33 cellular contexts compared by ENCODE assay signal in genomic region chr11:6561288-6561687, GRCh38. TPM values are rescaled to one million over a fixed set of nuclear protein-coding genes. Genes with fewer than 3 reads are reported as not detected.
DNase-seq lines count a peak whose midpoint lies in the region; ATAC-seq, FAIRE-seq and TF ChIP-seq lines count a peak whose summit lies in the region.
"Had no signal": no experiment of that assay in that cellular context is flagged by ENCODE, and none has a peak within 500 bp of the region (broad histone marks: within the 10 kb centered on the region; RNA-seq: fewer than 3 reads in every experiment).

No MANE protein-coding gene starts in this region.

- no peak overlapping the region for H3K4me3 Mint-ChIP-seq in activated naive CD4-positive, alpha-beta T cell treated with anti-CD3 and anti-CD28 coated beads, Interleukin-2, amount 10 ng/mL, durations not matched to agents 7 days and 5 days
- H3K4me3 Mint-ChIP-seq: B cell; CD14-positive monocyte; CD4-positive, alpha-beta memory T cell; CD4-positive, alpha-beta T cell; CD4-positive, CD25-positive, alpha-beta regulatory T cell; CD8-positive, alpha-beta memory T cell; CD8-positive, alpha-beta T cell had no signal

- H3K36me3 ChIP-seq in K562 (ENCODE audit: control insufficient read depth, insufficient read depth, low read length), result no peaks in the 10 kb centered on the region
- H3K36me3 ChIP-seq: BE2C had no signal

- TF ChIP-seq RAD21 in K562 (CRISPR knock-in tag; conservative IDR thresholded peaks at IDR 0.05 in 1 of 2, IDR thresholded peaks at IDR 0.05 in 1 of 2), result no peak

- no peaks in the 10 kb centered on the region for H3K79me2 ChIP-seq in K562 (ENCODE audit: control insufficient read depth, insufficient read depth, low read length)

- no peaks in the 10 kb centered on the region for H3K9me3 Mint-ChIP-seq in activated naive CD4-positive, alpha-beta T cell treated with anti-CD3 and anti-CD28 coated beads, Interleukin-2, amount 50 U/mL, for 72 hours
- no peaks in the 10 kb centered on the region for H3K9me3 Mint-ChIP-seq in activated naive CD4-positive, alpha-beta T cell treated with anti-CD3 and anti-CD28 coated beads, Interleukin-2, amount 10 ng/mL, durations not matched to agents 7 days and 5 days
- H3K9me3 Mint-ChIP-seq: CD14-positive monocyte; CD4-positive, alpha-beta memory T cell; CD4-positive, alpha-beta T cell; CD4-positive, CD25-positive, alpha-beta regulatory T cell; CD8-positive, alpha-beta memory T cell; CD8-positive, alpha-beta T cell had no signal

- H3K4me2 ChIP-seq in K562 (ENCODE audit: insufficient read depth, low read length), result no peak overlapping the region
- H3K4me2 ChIP-seq: A549; BLaER1; BLaER1 treated with 17β-estradiol and CSF1 and Interleukin-3, amounts not matched to agents 10 nM and 100 nM had no signal

- H3K27me3 ChIP-seq in K562 (ENCODE audit: control insufficient read depth in 2 of 2, insufficient read depth in 2 of 2, low read length in 2 of 2), result no peaks in the 10 kb centered on the region
- H3K27me3 ChIP-seq: BE2C; BLaER1; BLaER1 treated with 17β-estradiol and CSF1 and Interleukin-3, amounts not matched to agents 10 nM and 100 nM had no signal

- H3K4me1 Mint-ChIP-seq in activated naive CD4-positive, alpha-beta T cell treated with anti-CD3 and anti-CD28 coated beads, Interleukin-2, amount 10 ng/mL, durations not matched to agents 7 days and 5 days, result no peaks in the 10 kb centered on the region
- H3K4me1 Mint-ChIP-seq: B cell; CD14-positive monocyte; CD4-positive, alpha-beta memory T cell; CD4-positive, CD25-positive, alpha-beta regulatory T cell; CD8-positive, alpha-beta memory T cell had no signal

- TF ChIP-seq EP300 in K562 (IDR thresholded peaks at IDR 0.05; ENCODE audit: low read length), result no peak

- no peak overlapping the region for H3K4me3 ChIP-seq in K562
- H3K4me3 ChIP-seq: A549; BLaER1; BLaER1 treated with 17β-estradiol and CSF1 and Interleukin-3, amounts not matched to agents 10 nM and 100 nM had no signal

- 86% methylated on average over 3 of the region's 3 CpGs for WGBS in K562 (ENCODE audit: insufficient coverage, low coverage, missing lambda C conversion rate)

- no peak overlapping the region for H2AFZ ChIP-seq in K562 (ENCODE audit: low read depth, low read length)

- CTCF ChIA-PET in activated naive CD4-positive, alpha-beta T cell treated with anti-CD3 and anti-CD28 coated beads, Interleukin-2, amount 10 ng/mL, durations not matched to agents 7 days and 5 days (lab: Charles Lee), result no interaction called here
- CTCF ChIA-PET in K562 (lab: Yijun Ruan, JAX; ENCODE audit: low intra/inter-chr PET ratio), result no interaction called here

- intact Hi-C loops in K562 (cut with micrococcal nuclease), result no loop called here

- POLR2A ChIA-PET in K562 (lab: Yijun Ruan, JAX), result interaction anchor here (0.7 kb wide), 1 partner anchor 39 kb away, joined by 6 read pairs; no protein-coding TSS in a partner anchor

- peaks cover 6% of the 10 kb centered on the region for H3K9me1 ChIP-seq in K562 (ENCODE audit: control insufficient read depth, insufficient read depth, low read length)

- no peak for ATAC-seq in activated naive CD4-positive, alpha-beta T cell treated with anti-CD3 and anti-CD28 coated beads, Interleukin-2, amount 50 U/mL, for 72 hours
- no peak for ATAC-seq in K562
- ATAC-seq: A549; CD8-positive, alpha-beta T cell had no signal

- BruUV-seq in K562 (replicated peaks; lab: Mats Ljungman, UMichigan), result no TSS peak

- no peaks in the 10 kb centered on the region for H3K27me3 Mint-ChIP-seq in activated naive CD4-positive, alpha-beta T cell treated with anti-CD3 and anti-CD28 coated beads, Interleukin-2, amount 10 ng/mL, durations not matched to agents 7 days and 5 days
- H3K27me3 Mint-ChIP-seq: B cell; CD4-positive, alpha-beta memory T cell; CD4-positive, alpha-beta T cell; CD4-positive, CD25-positive, alpha-beta regulatory T cell had no signal

- in situ Hi-C loops in K562 (cut with MboI), result no loop called here

- H3K36me3 Mint-ChIP-seq in activated naive CD4-positive, alpha-beta T cell treated with anti-CD3 and anti-CD28 coated beads, Interleukin-2, amount 50 U/mL, for 72 hours, result peaks cover 0 to 4% of the 10 kb centered on the region in 2 donors
- no peaks in the 10 kb centered on the region for H3K36me3 Mint-ChIP-seq in activated naive CD4-positive, alpha-beta T cell treated with anti-CD3 and anti-CD28 coated beads, Interleukin-2, amount 10 ng/mL, durations not matched to agents 7 days and 5 days

- H3K9me3 ChIP-seq in K562 (replicated peaks; ENCODE audit: control insufficient read depth, insufficient read depth, low read depth, low read length), result no peaks in the 10 kb centered on the region
- H3K9me3 ChIP-seq: A549; BE2C; BLaER1; BLaER1 treated with 17β-estradiol and CSF1 and Interleukin-3, amounts not matched to agents 10 nM and 100 nM; Caco-2 had no signal

- H3K4me1 ChIP-seq in K562 (replicated peaks in 1 of 2; ENCODE audit: control insufficient read depth in 2 of 2, insufficient read depth in 2 of 2, low read length in 2 of 2), result peaks cover 26 to 28% of the 10 kb centered on the region in 2 experiments; a peak in 4 of 5 replicates
- H3K4me1 ChIP-seq: A549; BE2C; BLaER1; BLaER1 treated with 17β-estradiol and CSF1 and Interleukin-3, amounts not matched to agents 10 nM and 100 nM; Caco-2 had no signal

- H3K27ac Mint-ChIP-seq in activated naive CD4-positive, alpha-beta T cell treated with anti-CD3 and anti-CD28 coated beads, Interleukin-2, amount 50 U/mL, for 72 hours, result peak overlapping the region; percentile 9 to 31
- H3K27ac Mint-ChIP-seq in activated naive CD4-positive, alpha-beta T cell treated with anti-CD3 and anti-CD28 coated beads, Interleukin-2, amount 10 ng/mL, durations not matched to agents 7 days and 5 days, result no peak overlapping the region
- H3K27ac Mint-ChIP-seq: B cell; CD4-positive, alpha-beta T cell; CD8-positive, alpha-beta T cell had no signal

- H3K9ac ChIP-seq in K562 (ENCODE audit: insufficient read depth in 1 of 2, low read depth in 2 of 2, low read length in 2 of 2), result no peak overlapping the region
- H3K9ac ChIP-seq: BLaER1; BLaER1 treated with 17β-estradiol and CSF1 and Interleukin-3, amounts not matched to agents 10 nM and 100 nM had no signal

- no peak for DNase-seq in activated naive CD4-positive, alpha-beta T cell treated with anti-CD3 and anti-CD28 coated beads, Interleukin-2, amount 50 U/mL, for 72 hours (ENCODE audit: low spot score in 2 of 2)
- DNase-seq in activated naive CD4-positive, alpha-beta T cell treated with anti-CD3 and anti-CD28 coated beads, Interleukin-2, amount 10 ng/mL, durations not matched to agents 7 days and 5 days, result no peak
- DNase-seq in K562 (ENCODE audit: extremely low read depth in 1 of 4, low spot score in 3 of 4), result no peak
- DNase-seq in activated CD4-positive, CD25-positive, alpha-beta regulatory T cell treated with anti-CD3 and anti-CD28 coated beads, Interleukin-2, amount 50 U/mL, for 72 hours, result no peak
- DNase-seq: 8988T; ACHN; AML-193; BE2C; C1 segment of cervical spinal cord; Caco-2; Calu3; CD4-positive, alpha-beta memory T cell; CD4-positive, alpha-beta T cell; CD4-positive, CD25-positive, alpha-beta regulatory T cell; CD8-positive, alpha-beta memory T cell; CD8-positive, alpha-beta T cell; COR-L47; DMS 273 treated with DMSO at 0.1 percent for 48 hours; DMS153; DMS53; DMS79; DMS79 treated with DMSO at 0.1 percent for 48 hours; DND-41; EL had no signal

- no peak for TF ChIP-seq CTCF in K562 (IDR thresholded peaks at IDR 0.05 in 2 of 3, conservative IDR thresholded peaks at IDR 0.05 in 1 of 3; ENCODE audit: insufficient read depth in 2 of 3, low read depth in 1 of 3, low read length in 3 of 3)

- no peak for FAIRE-seq in K562 (lab: Jason Lieb, UNC)
- FAIRE-seq: A204.1, A549, D721Med had no signal

- no peak overlapping the region for H3K27ac ChIP-seq in K562 (ENCODE audit: extremely low read depth, low read depth, low read length)
- H3K27ac ChIP-seq: 22Rv1; A549; BLaER1; BLaER1 treated with 17β-estradiol and CSF1 and Interleukin-3, amounts not matched to agents 10 nM and 100 nM; C4-2B had no signal

- no peaks in the 10 kb centered on the region for H4K20me1 ChIP-seq in K562 (replicated peaks; ENCODE audit: control insufficient read depth, insufficient read depth, low read length)
- H4K20me1 ChIP-seq: BLaER1 had no signal

- TF ChIP-seq POLR2A in K562 (conservative IDR thresholded peaks at IDR 0.05), result no peak

RNA-seq across cellular contexts. Expression of gene RRP8, which starts 42.1 kb away (rescaled TPM):
- total RNA-seq in activated naive CD4-positive, alpha-beta T cell treated with anti-CD3 and anti-CD28 coated beads, Interleukin-2, amount 50 U/mL, for 72 hours, result 10 to 100 TPM; 24.9 to 38.3 TPM
- total RNA-seq in K562 (2011; cell fraction: chromatin; rRNA removed; ENCODE audit: low replicate concordance), result 45.2 and 53.8 TPM in 2 replicates
- total RNA-seq in K562 (2011; cell fraction: nucleolus; rRNA removed), result 28.2 and 28.5 TPM in 2 replicates
- total RNA-seq in K562 (2011; cell fraction: nucleoplasm; rRNA removed), result 33.8 and 40.3 TPM in 2 replicates
- total RNA-seq in K562 (2014; rRNA removed), result 27.9 and 47.5 TPM in 2 replicates
- total RNA-seq in K562 (2014; rRNA removed; fragmentation: Illumina TruSeq; extraction: Trizol), result 33.5 and 37.0 TPM in 2 replicates
- total RNA-seq in K562 (2015; rRNA removed; fragmentation: Illumina TruSeq; extraction: Trizol), result 31.5 and 32.6 TPM in 2 replicates
- 41.0 and 47.2 TPM in 2 replicates for total RNA-seq in K562 (2021)
- polyA plus RNA-seq in K562 (2011; rRNA removed), result 28.1 and 29.8 TPM in 2 replicates
- 10.9 and 15.1 TPM in 2 replicates for polyA plus RNA-seq in K562 (2011; cell fraction: cytosol; rRNA removed)
- polyA plus RNA-seq in K562 (2011; cell fraction: nucleus; rRNA removed), result 30.2 and 30.7 TPM in 2 replicates
- 22.8 and 24.8 TPM in 2 replicates for polyA plus RNA-seq in K562 (2012)
- polyA plus RNA-seq in K562 (2014; fragmentation: Illumina TruSeq; extraction: Trizol), result 34.6 and 47.3 TPM in 2 replicates
- polyA plus RNA-seq in K562 (2014; fragmentation: Nextera tagmentation; extraction: Ambion mirVana), result 10 to 100 TPM in 1 of 2 experiments, 1 to 10 TPM in 1; 5.7 to 11.4 TPM
- polyA plus RNA-seq in K562 (2014; rRNA removed), result 26.1 and 33.4 TPM in 2 replicates
- 19.2 and 20.6 TPM in 2 replicates for polyA minus RNA-seq in K562 (2011; rRNA and poly(A)+ RNA removed)
- polyA minus RNA-seq in K562 (2011; cell fraction: cytosol; rRNA and poly(A)+ RNA removed), result 8.9 and 17.8 TPM in 2 replicates
- 29.8 and 39.9 TPM in 2 replicates for polyA minus RNA-seq in K562 (2011; cell fraction: nucleus; rRNA and poly(A)+ RNA removed)

RNA-seq across cellular contexts. Expression of gene ILK, which starts 42.3 kb away (rescaled TPM):
- total RNA-seq in activated naive CD4-positive, alpha-beta T cell treated with anti-CD3 and anti-CD28 coated beads, Interleukin-2, amount 50 U/mL, for 72 hours, result 10 to 100 TPM; 72.1 to 99.7 TPM
- total RNA-seq in K562 (2011; cell fraction: chromatin; rRNA removed; ENCODE audit: low replicate concordance), result 143 and 177 TPM in 2 replicates
- total RNA-seq in K562 (2011; cell fraction: nucleolus; rRNA removed), result 86.9 and 104 TPM in 2 replicates
- total RNA-seq in K562 (2011; cell fraction: nucleoplasm; rRNA removed), result 98.0 and 109 TPM in 2 replicates
- total RNA-seq in K562 (2014; rRNA removed), result 43.3 and 54.7 TPM in 2 replicates
- total RNA-seq in K562 (2014; rRNA removed; fragmentation: Illumina TruSeq; extraction: Trizol), result 47.0 and 50.4 TPM in 2 replicates
- total RNA-seq in K562 (2015; rRNA removed; fragmentation: Illumina TruSeq; extraction: Trizol), result 57.3 and 59.0 TPM in 2 replicates
- total RNA-seq in K562 (2021), result 57.9 and 58.9 TPM in 2 replicates
- 95.9 and 108 TPM in 2 replicates for polyA plus RNA-seq in K562 (2011; rRNA removed)
- 106 and 115 TPM in 2 replicates for polyA plus RNA-seq in K562 (2011; cell fraction: cytosol; rRNA removed)
- 190 and 247 TPM in 2 replicates for polyA plus RNA-seq in K562 (2011; cell fraction: nucleus; rRNA removed)
- 56.9 and 91.3 TPM in 2 replicates for polyA plus RNA-seq in K562 (2012)
- polyA plus RNA-seq in K562 (2014; fragmentation: Illumina TruSeq; extraction: Trizol), result 83.6 and 86.9 TPM in 2 replicates
- polyA plus RNA-seq in K562 (2014; fragmentation: Nextera tagmentation; extraction: Ambion mirVana), result 10 to 100 TPM; 49.3 to 85.1 TPM
- 54.5 and 57.3 TPM in 2 replicates for polyA plus RNA-seq in K562 (2014; rRNA removed)
- 81.2 and 84.6 TPM in 2 replicates for polyA minus RNA-seq in K562 (2011; rRNA and poly(A)+ RNA removed)
- polyA minus RNA-seq in K562 (2011; cell fraction: cytosol; rRNA and poly(A)+ RNA removed), result 31.6 and 38.1 TPM in 2 replicates
- polyA minus RNA-seq in K562 (2011; cell fraction: nucleus; rRNA and poly(A)+ RNA removed), result 49.8 and 82.9 TPM in 2 replicates

RNA-seq across cellular contexts. Expression of gene TAF10, which starts 50.7 kb away (rescaled TPM):
- total RNA-seq in activated naive CD4-positive, alpha-beta T cell treated with anti-CD3 and anti-CD28 coated beads, Interleukin-2, amount 50 U/mL, for 72 hours, result 100 to 1,000 TPM in 1 of 2 donors, 10 to 100 TPM in 1; 95.3 to 166 TPM
- total RNA-seq in K562 (2011; cell fraction: chromatin; rRNA removed; ENCODE audit: low replicate concordance), result 41.3 and 76.7 TPM in 2 replicates
- total RNA-seq in K562 (2011; cell fraction: nucleolus; rRNA removed), result 44.1 and 46.0 TPM in 2 replicates
- 51.3 and 101 TPM in 2 replicates for total RNA-seq in K562 (2011; cell fraction: nucleoplasm; rRNA removed)
- total RNA-seq in K562 (2014; rRNA removed), result 131 and 181 TPM in 2 replicates
- total RNA-seq in K562 (2014; rRNA removed; fragmentation: Illumina TruSeq; extraction: Trizol), result 78.6 and 96.2 TPM in 2 replicates
- 89.5 and 105 TPM in 2 replicates for total RNA-seq in K562 (2015; rRNA removed; fragmentation: Illumina TruSeq; extraction: Trizol)
- 153 and 154 TPM in 2 replicates for total RNA-seq in K562 (2021)
- polyA plus RNA-seq in K562 (2011; rRNA removed), result 166 and 197 TPM in 2 replicates
- polyA plus RNA-seq in K562 (2011; cell fraction: cytosol; rRNA removed), result 173 and 272 TPM in 2 replicates
- 214 and 295 TPM in 2 replicates for polyA plus RNA-seq in K562 (2011; cell fraction: nucleus; rRNA removed)
- 232 and 237 TPM in 2 replicates for polyA plus RNA-seq in K562 (2012)
- 120 and 148 TPM in 2 replicates for polyA plus RNA-seq in K562 (2014; fragmentation: Illumina TruSeq; extraction: Trizol)
- polyA plus RNA-seq in K562 (2014; fragmentation: Nextera tagmentation; extraction: Ambion mirVana), result 10 to 100 TPM; 19.5 to 28.2 TPM
- polyA plus RNA-seq in K562 (2014; rRNA removed), result 121 and 186 TPM in 2 replicates
- 36.3 and 56.6 TPM in 2 replicates for polyA minus RNA-seq in K562 (2011; rRNA and poly(A)+ RNA removed)
- polyA minus RNA-seq in K562 (2011; cell fraction: cytosol; rRNA and poly(A)+ RNA removed), result 49.1 and 55.1 TPM in 2 replicates
- 25.6 and 30.0 TPM in 2 replicates for polyA minus RNA-seq in K562 (2011; cell fraction: nucleus; rRNA and poly(A)+ RNA removed)

RNA-seq across cellular contexts. Expression of gene TPP1, which starts 57.9 kb away (rescaled TPM):
- 10 to 100 TPM; 54.7 to 67.4 TPM for total RNA-seq in activated naive CD4-positive, alpha-beta T cell treated with anti-CD3 and anti-CD28 coated beads, Interleukin-2, amount 50 U/mL, for 72 hours
- total RNA-seq in K562 (2011; cell fraction: chromatin; rRNA removed; ENCODE audit: low replicate concordance), result 85.5 and 108 TPM in 2 replicates
- total RNA-seq in K562 (2011; cell fraction: nucleolus; rRNA removed), result 98.2 and 104 TPM in 2 replicates
- total RNA-seq in K562 (2011; cell fraction: nucleoplasm; rRNA removed), result 118 and 162 TPM in 2 replicates
- total RNA-seq in K562 (2014; rRNA removed), result 11.9 and 16.6 TPM in 2 replicates
- 7.5 TPM in 2 replicates for total RNA-seq in K562 (2014; rRNA removed; fragmentation: Illumina TruSeq; extraction: Trizol)
- total RNA-seq in K562 (2015; rRNA removed; fragmentation: Illumina TruSeq; extraction: Trizol), result 15.0 and 16.3 TPM in 2 replicates
- 45.5 and 50.2 TPM in 2 replicates for total RNA-seq in K562 (2021)
- polyA plus RNA-seq in K562 (2011; rRNA removed), result 29.4 and 54.6 TPM in 2 replicates
- polyA plus RNA-seq in K562 (2011; cell fraction: cytosol; rRNA removed), result 35.7 and 56.0 TPM in 2 replicates
- 88.3 and 109 TPM in 2 replicates for polyA plus RNA-seq in K562 (2011; cell fraction: nucleus; rRNA removed)
- 62.0 and 173 TPM in 2 replicates for polyA plus RNA-seq in K562 (2012)
- polyA plus RNA-seq in K562 (2014; fragmentation: Illumina TruSeq; extraction: Trizol), result 59.9 and 75.8 TPM in 2 replicates
- polyA plus RNA-seq in K562 (2014; fragmentation: Nextera tagmentation; extraction: Ambion mirVana), result 10 to 100 TPM in 1 of 2 experiments, 1 to 10 TPM in 1; 9.4 to 15.7 TPM
- 25.8 and 38.7 TPM in 2 replicates for polyA plus RNA-seq in K562 (2014; rRNA removed)
- polyA minus RNA-seq in K562 (2011; rRNA and poly(A)+ RNA removed), result 27.0 and 40.7 TPM in 2 replicates
- polyA minus RNA-seq in K562 (2011; cell fraction: cytosol; rRNA and poly(A)+ RNA removed), result 42.1 and 45.9 TPM in 2 replicates
- 22.3 and 26.4 TPM in 2 replicates for polyA minus RNA-seq in K562 (2011; cell fraction: nucleus; rRNA and poly(A)+ RNA removed)
